Comparison of ENCODE assay signal across 14 cellular contexts in genomic region chr5:81909677-81910076, GRCh38.
DNase-seq lines count a peak whose midpoint lies in the region; ATAC-seq and TF ChIP-seq lines count a peak whose summit lies in the region.
"Had no signal": no experiment of that assay in that cellular context is flagged by ENCODE, and none has a peak within 500 bp of the region (broad histone marks: within the 10 kb centered on the region; RNA-seq: fewer than 3 reads in every experiment).

No MANE protein-coding gene starts in this region.

- H3K9me3 ChIP-seq in neuronal stem cell (replicated peaks in 1 of 2; ENCODE audit: control insufficient read depth in 2 of 2, insufficient read depth in 1 of 2, low read depth in 1 of 2, low read length in 2 of 2), result no peaks in the 10 kb centered on the region
- no peaks in the 10 kb centered on the region for H3K9me3 ChIP-seq in upper lobe of right lung

- H3K27ac Mint-ChIP-seq in memory B cell, result no peak overlapping the region
- H3K27ac Mint-ChIP-seq: activated T-helper 17 cell treated with anti-CD3 and anti-CD28 coated beads, Interleukin-2, amount 50 U/mL, for 72 hours had no signal

- H2BK12ac ChIP-seq in neuronal stem cell (ENCODE audit: low read length), result no peak overlapping the region

- H3K36me3 ChIP-seq in neuronal stem cell (replicated peaks in 1 of 2; ENCODE audit: control insufficient read depth in 2 of 2, insufficient read depth in 2 of 2, low read length in 2 of 2) (no peaks in the 10 kb centered on the region), mesendoderm (ENCODE audit: control insufficient read depth, insufficient read depth, low read length) (no peaks in the 10 kb centered on the region), upper lobe of right lung (no peaks in the 10 kb centered on the region)

- H3K27me3 ChIP-seq in neuronal stem cell (ENCODE audit: control insufficient read depth in 3 of 3, insufficient read depth in 3 of 3, low read depth in 1 of 3, low read length in 3 of 3), result no peaks in the 10 kb centered on the region
- H3K27me3 ChIP-seq in mesendoderm (ENCODE audit: insufficient read depth, low read length, poor library complexity), result no peaks in the 10 kb centered on the region
- no peaks in the 10 kb centered on the region for H3K27me3 ChIP-seq in upper lobe of right lung

- H4K5ac ChIP-seq in mesendoderm (ENCODE audit: low read length), result no peak overlapping the region

- no peak overlapping the region for H2AFZ ChIP-seq in neuronal stem cell (ENCODE audit: low read length)

- H3K27ac ChIP-seq in neuronal stem cell (replicated peaks; ENCODE audit: low read length) (no peak overlapping the region), mesendoderm (ENCODE audit: low read depth, low read length) (no peak overlapping the region), upper lobe of right lung (no peak overlapping the region)
- H3K27ac ChIP-seq: C4-2B had no signal

- TF ChIP-seq CTCF in upper lobe of right lung (IDR thresholded peaks at IDR 0.05), result no peak

- peaks cover 16% of the 10 kb centered on the region for H3K4me1 Mint-ChIP-seq in memory B cell
- H3K4me1 Mint-ChIP-seq: activated T-helper 17 cell treated with anti-CD3 and anti-CD28 coated beads, Interleukin-2, amount 50 U/mL, for 72 hours had no signal

- H2BK120ac ChIP-seq in neuronal stem cell (ENCODE audit: low read depth, low read length) (no peak overlapping the region), mesendoderm (ENCODE audit: low read depth, low read length) (no peak overlapping the region)

- no peak overlapping the region for H3K4ac ChIP-seq in neuronal stem cell (ENCODE audit: low read length)
- H3K4ac ChIP-seq in mesendoderm (ENCODE audit: low read depth, low read length), result no peak overlapping the region

- H4K8ac ChIP-seq in neuronal stem cell (ENCODE audit: low read depth, low read length) (no peak overlapping the region), mesendoderm (ENCODE audit: low read depth, low read length) (no peak overlapping the region)

- H3K4me3 ChIP-seq in neuronal stem cell (ENCODE audit: low read length in 2 of 2) (no peak overlapping the region), mesendoderm (ENCODE audit: low read length) (no peak overlapping the region), upper lobe of right lung (no peak overlapping the region)
- H3K4me3 ChIP-seq: K562 had no signal

- WGBS in neuronal stem cell (ENCODE audit: extremely low coverage in 2 of 2, insufficient read length in 2 of 2, insufficient replicate concordance in 1 of 2), 2 donors, result 100% methylated on average over 1 of the region's 1 CpG; no CpG with 5 or more reads in 1 of the 2 donors
- WGBS in mesendoderm (ENCODE audit: extremely low coverage, insufficient coverage, low lambda C conversion rate), result 100% methylated on average over 1 of the region's 1 CpG

- H2AK5ac ChIP-seq in neuronal stem cell (ENCODE audit: low read depth, low read length) (no peak overlapping the region), mesendoderm (ENCODE audit: low read length) (no peak overlapping the region)

- peak; percentile 76 for ATAC-seq in GM18907 (IDR thresholded peaks at IDR 0.05; ENCODE audit: unreplicated experiment)
- ATAC-seq in GM21723 (IDR thresholded peaks at IDR 0.05; ENCODE audit: unreplicated experiment), result peak; percentile 73
- peak; percentile 76 for ATAC-seq in HG03460 (IDR thresholded peaks at IDR 0.05; ENCODE audit: unreplicated experiment)
- peak; percentile 95 for ATAC-seq in memory B cell (ENCODE audit: low read depth)
- no peak for ATAC-seq in upper lobe of right lung
- ATAC-seq: activated T-helper 17 cell treated with anti-CD3 and anti-CD28 coated beads, Interleukin-2, amount 50 U/mL, for 72 hours; K562 had no signal

- no peak overlapping the region for H3K4me3 Mint-ChIP-seq in memory B cell
- H3K4me3 Mint-ChIP-seq: activated T-helper 17 cell treated with anti-CD3 and anti-CD28 coated beads, Interleukin-2, amount 50 U/mL, for 72 hours; nephron had no signal

- no peak for DNase-seq in memory B cell (ENCODE audit: low spot score in 2 of 2)
- DNase-seq in islet precursor cell, result no peak
- no peak for DNase-seq in neuronal stem cell (ENCODE audit: low spot score)
- DNase-seq in mesendoderm, result no peak
- DNase-seq in upper lobe of right lung, result no peak
- DNase-seq: activated CD4-positive, alpha-beta T cell treated with anti-CD3 and anti-CD28 coated beads for 1 hour; NCI-H2081 had no signal

- no peak overlapping the region for H4K91ac ChIP-seq in neuronal stem cell (ENCODE audit: low read depth, low read length, poor library complexity)

- H3K4me1 ChIP-seq in neuronal stem cell (ENCODE audit: control insufficient read depth in 2 of 2, insufficient read depth in 1 of 2, low read depth in 1 of 2, low read length in 2 of 2) (peaks cover 3 to 4% of the 10 kb centered on the region in 2 donors), mesendoderm (ENCODE audit: control insufficient read depth, low read depth, low read length) (peaks cover 2% of the 10 kb centered on the region), upper lobe of right lung (no peaks in the 10 kb centered on the region)

- H3K18ac ChIP-seq in neuronal stem cell (ENCODE audit: low read length), result no peak overlapping the region
- H3K18ac ChIP-seq in mesendoderm (ENCODE audit: low read length), result no peak overlapping the region

- no peak overlapping the region for H2BK5ac ChIP-seq in neuronal stem cell (ENCODE audit: low read length)
- H2BK5ac ChIP-seq in mesendoderm (ENCODE audit: low read length), result no peak overlapping the region

- H3K9ac ChIP-seq in neuronal stem cell (ENCODE audit: low read depth, low read length, poor library complexity), result no peak overlapping the region
- no peak overlapping the region for H3K9ac ChIP-seq in mesendoderm (ENCODE audit: low read length)

- H2BK15ac ChIP-seq in neuronal stem cell (ENCODE audit: low read length) (no peak overlapping the region), mesendoderm (replicated peaks; ENCODE audit: low read depth) (no peak overlapping the region)

- intact Hi-C loops in upper lobe of right lung (cut with DNase I), result no loop called here

- H3K79me2 ChIP-seq in mesendoderm (ENCODE audit: control insufficient read depth, insufficient read depth, low read length), result no peaks in the 10 kb centered on the region

- H3K4me2 ChIP-seq in neuronal stem cell (ENCODE audit: insufficient read depth, low read length, poor library complexity, severe bottlenecking) (no peak overlapping the region), mesendoderm (ENCODE audit: low read length) (no peak overlapping the region)

- no peaks in the 10 kb centered on the region for H3K79me1 ChIP-seq in neuronal stem cell (ENCODE audit: low read depth, low read length)
- no peaks in the 10 kb centered on the region for H3K79me1 ChIP-seq in mesendoderm (ENCODE audit: low read length)

- peaks cover 1% of the 10 kb centered on the region for H3K27me3 Mint-ChIP-seq in memory B cell
- H3K27me3 Mint-ChIP-seq: activated T-helper 17 cell treated with anti-CD3 and anti-CD28 coated beads, Interleukin-2, amount 50 U/mL, for 72 hours had no signal

- H3K14ac ChIP-seq in neuronal stem cell (ENCODE audit: low read length), result no peak overlapping the region

- no peak overlapping the region for H3K56ac ChIP-seq in mesendoderm (ENCODE audit: low read length)

- H3K9me3 Mint-ChIP-seq in memory B cell, result peaks cover 1% of the 10 kb centered on the region
- H3K9me3 Mint-ChIP-seq: activated T-helper 17 cell treated with anti-CD3 and anti-CD28 coated beads, Interleukin-2, amount 50 U/mL, for 72 hours; nephron had no signal

- no peaks in the 10 kb centered on the region for H3K36me3 Mint-ChIP-seq in memory B cell

- H3K23ac ChIP-seq in neuronal stem cell (ENCODE audit: low read depth, low read length, poor library complexity) (no peak overlapping the region), mesendoderm (ENCODE audit: low read length) (no peak overlapping the region)
